ENCODE assay signal across 10 cellular contexts in genomic region chr12:53993397-53994267, GRCh38. TPM values are rescaled to one million over a fixed set of nuclear protein-coding genes. Genes with fewer than 3 reads are reported as not detected.
DNase-seq lines count a peak whose midpoint lies in the region; ATAC-seq and TF ChIP-seq lines count a peak whose summit lies in the region.
"Had no signal": no experiment of that assay in that cellular context is flagged by ENCODE, and none has a peak within 500 bp of the region (broad histone marks: within the 10 kb centered on the region; RNA-seq: fewer than 3 reads in every experiment).

No MANE protein-coding gene starts in this region.

- POLR2A ChIA-PET in AG04449 (lab: Yijun Ruan, JAX): interaction anchor here (0.7 to 3.8 kb wide), 5 partner anchors 8 to 365 kb away, joined by 3 to 22 read pairs (median 5); partner anchors contain the start of genes HOXC10, HOXC8 and HOXC9

- DNase-seq in AG04449 (ENCODE audit: low read depth, low spot score) (no peak), Calu3 (no peak), natural killer cell (no peak), NK-92 (lab: John Stamatoyannopoulos, UW; ENCODE audit: unreplicated experiment) (no peak), NCI-H2081 (lab: John Stamatoyannopoulos, UW) (no peak), GM10266 (ENCODE audit: extremely low spot score) (no peak)
- DNase-seq: NCI-H1694 treated with DMSO at 0.1 percent for 48 hours had no signal

- H3K36me3 Mint-ChIP-seq in Calu3 (ENCODE audit: insufficient read depth, unreplicated experiment) (peaks cover 15% of the 10 kb centered on the region), brain (no peaks in the 10 kb centered on the region), natural killer cell (peaks cover 5% of the 10 kb centered on the region)

- H3K27ac Mint-ChIP-seq in Calu3 (ENCODE audit: unreplicated experiment) (no peak overlapping the region), brain (peak overlapping the region in 3 of 5 experiments; percentile 67 to 97 (median 94)), natural killer cell (peak overlapping the region in 1 of 2 donors; percentile 63)

- peaks cover 51% of the 10 kb centered on the region for H3K4me1 Mint-ChIP-seq in Calu3 (ENCODE audit: low read depth, unreplicated experiment)
- peaks cover 35% of the 10 kb centered on the region for H3K4me1 Mint-ChIP-seq in brain
- H3K4me1 Mint-ChIP-seq in natural killer cell: peaks cover 60 to 65% of the 10 kb centered on the region in 2 donors

- H3K9me3 Mint-ChIP-seq in Calu3 (ENCODE audit: low read depth, unreplicated experiment): no peaks in the 10 kb centered on the region
- peaks cover 0 to 6% (median 0%) of the 10 kb centered on the region in 5 experiments for H3K9me3 Mint-ChIP-seq in brain
- no peaks in the 10 kb centered on the region for H3K9me3 Mint-ChIP-seq in natural killer cell

- intact Hi-C loops in Calu3 (cut with micrococcal nuclease; ENCODE audit: unreplicated experiment): no loop called here
- intact Hi-C loops in natural killer cell (cut with micrococcal nuclease): no loop called here

- BruUV-seq in Calu3 (replicated peaks; lab: Mats Ljungman, UMichigan): no TSS peak

- CTCF ChIA-PET in AG04449 (lab: Yijun Ruan, JAX): interaction anchor here (0.7 to 6.4 kb wide), 7 partner anchors 9 to 221 kb away, joined by 3 to 88 read pairs (median 49); partner anchors contain the start of genes HOXC10, HOXC5, HOXC8 and SMUG1
- CTCF ChIA-PET in Calu3 (lab: Charles Lee): interaction anchor here (1.2 kb wide), 1 partner anchor 38 kb away, joined by 3 read pairs; no protein-coding TSS in a partner anchor

- H3K27me3 Mint-ChIP-seq in Calu3 (ENCODE audit: unreplicated experiment) (peaks cover 100% of the 10 kb centered on the region), brain (peaks cover 100% of the 10 kb centered on the region), natural killer cell (ENCODE audit: low read depth in 2 of 2) (peaks cover 81 to 92% of the 10 kb centered on the region in 2 donors)

- peak overlapping the region; percentile 96 for H3K4me3 ChIP-seq in AG04449 (ENCODE audit: low read depth, low read length)

- peak overlapping the region; percentile 64 for H3K4me3 Mint-ChIP-seq in Calu3 (ENCODE audit: low read depth, unreplicated experiment)
- peak overlapping the region in 4 of 5 experiments; percentile 17 to 95 (median 80) for H3K4me3 Mint-ChIP-seq in brain
- peak overlapping the region; percentile 74 for H3K4me3 Mint-ChIP-seq in natural killer cell

- ATAC-seq in natural killer cell (no peak), HG03159 (IDR thresholded peaks at IDR 0.05; ENCODE audit: unreplicated experiment) (no peak)

- TF ChIP-seq CTCF in AG04449 (IDR thresholded peaks at IDR 0.05; ENCODE audit: insufficient read depth, low read length, missing control alignments) (no peak), Calu3 (IDR thresholded peaks at IDR 0.05; ENCODE audit: unreplicated experiment) (no peak), brain (conservative IDR thresholded peaks at IDR 0.05) (no peak), natural killer cell (IDR thresholded peaks at IDR 0.05) (no peak), GM10266 (IDR thresholded peaks at IDR 0.05; ENCODE audit: control insufficient read depth, insufficient read depth, low read depth, missing control alignments) (no peak)

RNA-seq across cellular contexts. Expression of gene HOXC9, which starts 6.3 kb away (rescaled TPM):
- total RNA-seq in Calu3 (2022) (0.42 and 0.54 TPM in 2 replicates), natural killer cell (not detected)
- not detected for polyA plus RNA-seq in brain (ENCODE audit: insufficient read depth, low read depth, low replicate concordance)
- total RNA-seq: esophagus muscularis mucosa had no signal

RNA-seq across cellular contexts. Expression of gene HOXC10, which starts 8.7 kb away (rescaled TPM):
- total RNA-seq in Calu3 (2022) (0.51 and 0.71 TPM in 2 replicates), natural killer cell (not detected)
- polyA plus RNA-seq in brain (ENCODE audit: insufficient read depth, low read depth, low replicate concordance): not detected
- total RNA-seq: esophagus muscularis mucosa had no signal

RNA-seq across cellular contexts. Expression of gene HOXC8, which starts 15.2 kb away (rescaled TPM):
- 0.24 TPM in 1 of 2 replicates, not detected in the other for total RNA-seq in Calu3 (2022)
- polyA plus RNA-seq in brain (ENCODE audit: insufficient read depth, low read depth, low replicate concordance): not detected
- total RNA-seq in natural killer cell: not detected
- total RNA-seq: esophagus muscularis mucosa had no signal

RNA-seq across cellular contexts. Expression of gene HOTAIR, which starts 18.9 kb away (rescaled TPM):
- total RNA-seq in Calu3 (2022): not detected in 2 replicates
- not detected for polyA plus RNA-seq in brain (ENCODE audit: insufficient read depth, low read depth, low replicate concordance)
- not detected for total RNA-seq in natural killer cell
- total RNA-seq: esophagus muscularis mucosa had no signal

RNA-seq across cellular contexts. Expression of gene HOXC11, which starts 20.7 kb away (rescaled TPM):
- total RNA-seq in Calu3 (2022) (not detected in 2 replicates), natural killer cell (not detected)
- not detected for polyA plus RNA-seq in brain (ENCODE audit: insufficient read depth, low read depth, low replicate concordance)
- total RNA-seq: esophagus muscularis mucosa had no signal
